Comparison of ENCODE assay signal across 1 cellular context in the genomic region with DNA sequence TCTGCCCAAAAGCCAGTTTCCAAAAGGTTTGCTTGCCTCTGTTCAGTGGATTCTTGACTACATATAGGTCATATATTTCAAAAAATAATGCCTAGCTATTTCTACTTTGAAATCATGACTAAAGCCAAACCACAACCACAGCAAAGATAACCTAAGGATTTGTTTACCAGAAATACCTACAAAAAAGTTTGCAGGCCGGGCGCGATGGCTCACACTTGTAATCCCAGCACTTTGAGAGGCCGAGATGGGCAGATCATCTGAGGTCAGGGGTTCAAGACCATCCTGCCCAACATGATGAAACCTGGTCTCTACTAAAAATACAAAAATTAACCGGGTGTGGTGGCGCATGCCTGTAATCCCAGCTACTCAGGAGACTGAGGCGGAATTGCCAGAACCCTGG.
TF ChIP-seq lines count a peak whose summit lies in the region.

No MANE protein-coding gene starts in this region.

TF ChIP-seq in K562, 482 proteins besides CTCF, POLR2A, EP300 and RAD21:
- TF ChIP-seq, protein P1, sequence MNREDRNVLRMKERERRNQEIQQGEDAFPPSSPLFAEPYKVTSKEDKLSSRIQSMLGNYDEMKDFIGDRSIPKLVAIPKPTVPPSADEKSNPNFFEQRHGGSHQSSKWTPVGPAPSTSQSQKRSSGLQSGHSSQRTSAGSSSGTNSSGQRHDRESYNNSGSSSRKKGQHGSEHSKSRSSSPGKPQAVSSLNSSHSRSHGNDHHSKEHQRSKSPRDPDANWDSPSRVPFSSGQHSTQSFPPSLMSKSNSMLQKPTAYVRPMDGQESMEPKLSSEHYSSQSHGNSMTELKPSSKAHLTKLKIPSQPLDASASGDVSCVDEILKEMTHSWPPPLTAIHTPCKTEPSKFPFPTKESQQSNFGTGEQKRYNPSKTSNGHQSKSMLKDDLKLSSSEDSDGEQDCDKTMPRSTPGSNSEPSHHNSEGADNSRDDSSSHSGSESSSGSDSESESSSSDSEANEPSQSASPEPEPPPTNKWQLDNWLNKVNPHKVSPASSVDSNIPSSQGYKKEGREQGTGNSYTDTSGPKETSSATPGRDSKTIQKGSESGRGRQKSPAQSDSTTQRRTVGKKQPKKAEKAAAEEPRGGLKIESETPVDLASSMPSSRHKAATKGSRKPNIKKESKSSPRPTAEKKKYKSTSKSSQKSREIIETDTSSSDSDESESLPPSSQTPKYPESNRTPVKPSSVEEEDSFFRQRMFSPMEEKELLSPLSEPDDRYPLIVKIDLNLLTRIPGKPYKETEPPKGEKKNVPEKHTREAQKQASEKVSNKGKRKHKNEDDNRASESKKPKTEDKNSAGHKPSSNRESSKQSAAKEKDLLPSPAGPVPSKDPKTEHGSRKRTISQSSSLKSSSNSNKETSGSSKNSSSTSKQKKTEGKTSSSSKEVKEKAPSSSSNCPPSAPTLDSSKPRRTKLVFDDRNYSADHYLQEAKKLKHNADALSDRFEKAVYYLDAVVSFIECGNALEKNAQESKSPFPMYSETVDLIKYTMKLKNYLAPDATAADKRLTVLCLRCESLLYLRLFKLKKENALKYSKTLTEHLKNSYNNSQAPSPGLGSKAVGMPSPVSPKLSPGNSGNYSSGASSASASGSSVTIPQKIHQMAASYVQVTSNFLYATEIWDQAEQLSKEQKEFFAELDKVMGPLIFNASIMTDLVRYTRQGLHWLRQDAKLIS (CRISPR knock-in tag; IDR thresholded peaks at IDR 0.05) = no peak
- TF ChIP-seq FOXM1 (IDR thresholded peaks at IDR 0.05; ENCODE audit: low read depth) (no peak), FOXM1 (CRISPR knock-in tag; IDR thresholded peaks at IDR 0.05; ENCODE audit: low read depth) (no peak), ZNF174 (CRISPR knock-in tag; IDR thresholded peaks at IDR 0.05) (no peak), ZNF695 (CRISPR knock-in tag; IDR thresholded peaks at IDR 0.05) (no peak), ZNF347 (CRISPR knock-in tag; IDR thresholded peaks at IDR 0.05; ENCODE audit: low read depth) (no peak), TCF7 (IDR thresholded peaks at IDR 0.05; ENCODE audit: borderline replicate concordance) (no peak), ZNF184 (CRISPR knock-in tag; IDR thresholded peaks at IDR 0.05) (no peak), TRIM24 (IDR thresholded peaks at IDR 0.05) (no peak), ZNF316 (IDR thresholded peaks at IDR 0.05) (no peak), ZNF165 (CRISPR knock-in tag; IDR thresholded peaks at IDR 0.05; ENCODE audit: borderline replicate concordance) (no peak), ARHGAP35 (IDR thresholded peaks at IDR 0.05; ENCODE audit: partially characterized antibody) (no peak), CBX1 (IDR thresholded peaks at IDR 0.05; ENCODE audit: low read depth) (no peak)
- TF ChIP-seq, protein P2, sequence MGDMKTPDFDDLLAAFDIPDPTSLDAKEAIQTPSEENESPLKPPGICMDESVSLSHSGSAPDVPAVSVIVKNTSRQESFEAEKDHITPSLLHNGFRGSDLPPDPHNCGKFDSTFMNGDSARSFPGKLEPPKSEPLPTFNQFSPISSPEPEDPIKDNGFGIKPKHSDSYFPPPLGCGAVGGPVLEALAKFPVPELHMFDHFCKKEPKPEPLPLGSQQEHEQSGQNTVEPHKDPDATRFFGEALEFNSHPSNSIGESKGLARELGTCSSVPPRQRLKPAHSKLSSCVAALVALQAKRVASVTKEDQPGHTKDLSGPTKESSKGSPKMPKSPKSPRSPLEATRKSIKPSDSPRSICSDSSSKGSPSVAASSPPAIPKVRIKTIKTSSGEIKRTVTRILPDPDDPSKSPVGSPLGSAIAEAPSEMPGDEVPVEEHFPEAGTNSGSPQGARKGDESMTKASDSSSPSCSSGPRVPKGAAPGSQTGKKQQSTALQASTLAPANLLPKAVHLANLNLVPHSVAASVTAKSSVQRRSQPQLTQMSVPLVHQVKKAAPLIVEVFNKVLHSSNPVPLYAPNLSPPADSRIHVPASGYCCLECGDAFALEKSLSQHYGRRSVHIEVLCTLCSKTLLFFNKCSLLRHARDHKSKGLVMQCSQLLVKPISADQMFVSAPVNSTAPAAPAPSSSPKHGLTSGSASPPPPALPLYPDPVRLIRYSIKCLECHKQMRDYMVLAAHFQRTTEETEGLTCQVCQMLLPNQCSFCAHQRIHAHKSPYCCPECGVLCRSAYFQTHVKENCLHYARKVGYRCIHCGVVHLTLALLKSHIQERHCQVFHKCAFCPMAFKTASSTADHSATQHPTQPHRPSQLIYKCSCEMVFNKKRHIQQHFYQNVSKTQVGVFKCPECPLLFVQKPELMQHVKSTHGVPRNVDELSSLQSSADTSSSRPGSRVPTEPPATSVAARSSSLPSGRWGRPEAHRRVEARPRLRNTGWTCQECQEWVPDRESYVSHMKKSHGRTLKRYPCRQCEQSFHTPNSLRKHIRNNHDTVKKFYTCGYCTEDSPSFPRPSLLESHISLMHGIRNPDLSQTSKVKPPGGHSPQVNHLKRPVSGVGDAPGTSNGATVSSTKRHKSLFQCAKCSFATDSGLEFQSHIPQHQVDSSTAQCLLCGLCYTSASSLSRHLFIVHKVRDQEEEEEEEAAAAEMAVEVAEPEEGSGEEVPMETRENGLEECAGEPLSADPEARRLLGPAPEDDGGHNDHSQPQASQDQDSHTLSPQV (IDR thresholded peaks at IDR 0.05) = no peak
- TF ChIP-seq, protein P3, sequence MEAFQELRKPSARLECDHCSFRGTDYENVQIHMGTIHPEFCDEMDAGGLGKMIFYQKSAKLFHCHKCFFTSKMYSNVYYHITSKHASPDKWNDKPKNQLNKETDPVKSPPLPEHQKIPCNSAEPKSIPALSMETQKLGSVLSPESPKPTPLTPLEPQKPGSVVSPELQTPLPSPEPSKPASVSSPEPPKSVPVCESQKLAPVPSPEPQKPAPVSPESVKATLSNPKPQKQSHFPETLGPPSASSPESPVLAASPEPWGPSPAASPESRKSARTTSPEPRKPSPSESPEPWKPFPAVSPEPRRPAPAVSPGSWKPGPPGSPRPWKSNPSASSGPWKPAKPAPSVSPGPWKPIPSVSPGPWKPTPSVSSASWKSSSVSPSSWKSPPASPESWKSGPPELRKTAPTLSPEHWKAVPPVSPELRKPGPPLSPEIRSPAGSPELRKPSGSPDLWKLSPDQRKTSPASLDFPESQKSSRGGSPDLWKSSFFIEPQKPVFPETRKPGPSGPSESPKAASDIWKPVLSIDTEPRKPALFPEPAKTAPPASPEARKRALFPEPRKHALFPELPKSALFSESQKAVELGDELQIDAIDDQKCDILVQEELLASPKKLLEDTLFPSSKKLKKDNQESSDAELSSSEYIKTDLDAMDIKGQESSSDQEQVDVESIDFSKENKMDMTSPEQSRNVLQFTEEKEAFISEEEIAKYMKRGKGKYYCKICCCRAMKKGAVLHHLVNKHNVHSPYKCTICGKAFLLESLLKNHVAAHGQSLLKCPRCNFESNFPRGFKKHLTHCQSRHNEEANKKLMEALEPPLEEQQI (IDR thresholded peaks at IDR 0.05) = no peak
- TF ChIP-seq, protein P4, sequence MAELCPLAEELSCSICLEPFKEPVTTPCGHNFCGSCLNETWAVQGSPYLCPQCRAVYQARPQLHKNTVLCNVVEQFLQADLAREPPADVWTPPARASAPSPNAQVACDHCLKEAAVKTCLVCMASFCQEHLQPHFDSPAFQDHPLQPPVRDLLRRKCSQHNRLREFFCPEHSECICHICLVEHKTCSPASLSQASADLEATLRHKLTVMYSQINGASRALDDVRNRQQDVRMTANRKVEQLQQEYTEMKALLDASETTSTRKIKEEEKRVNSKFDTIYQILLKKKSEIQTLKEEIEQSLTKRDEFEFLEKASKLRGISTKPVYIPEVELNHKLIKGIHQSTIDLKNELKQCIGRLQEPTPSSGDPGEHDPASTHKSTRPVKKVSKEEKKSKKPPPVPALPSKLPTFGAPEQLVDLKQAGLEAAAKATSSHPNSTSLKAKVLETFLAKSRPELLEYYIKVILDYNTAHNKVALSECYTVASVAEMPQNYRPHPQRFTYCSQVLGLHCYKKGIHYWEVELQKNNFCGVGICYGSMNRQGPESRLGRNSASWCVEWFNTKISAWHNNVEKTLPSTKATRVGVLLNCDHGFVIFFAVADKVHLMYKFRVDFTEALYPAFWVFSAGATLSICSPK (IDR thresholded peaks at IDR 0.05; ENCODE audit: borderline replicate concordance) = no peak
- TF ChIP-seq, protein P5, sequence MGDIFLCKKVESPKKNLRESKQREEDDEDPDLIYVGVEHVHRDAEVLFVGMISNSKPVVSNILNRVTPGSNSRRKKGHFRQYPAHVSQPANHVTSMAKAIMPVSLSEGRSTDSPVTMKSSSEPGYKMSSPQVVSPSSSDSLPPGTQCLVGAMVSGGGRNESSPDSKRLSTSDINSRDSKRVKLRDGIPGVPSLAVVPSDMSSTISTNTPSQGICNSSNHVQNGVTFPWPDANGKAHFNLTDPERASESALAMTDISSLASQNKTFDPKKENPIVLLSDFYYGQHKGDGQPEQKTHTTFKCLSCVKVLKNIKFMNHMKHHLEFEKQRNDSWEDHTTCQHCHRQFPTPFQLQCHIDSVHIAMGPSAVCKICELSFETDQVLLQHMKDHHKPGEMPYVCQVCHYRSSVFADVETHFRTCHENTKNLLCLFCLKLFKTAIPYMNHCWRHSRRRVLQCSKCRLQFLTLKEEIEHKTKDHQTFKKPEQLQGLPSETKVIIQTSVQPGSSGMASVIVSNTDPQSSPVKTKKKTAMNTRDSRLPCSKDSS (IDR thresholded peaks at IDR 0.05; ENCODE audit: low read depth, partially characterized antibody) = no peak
